ENCODE assay signal across 8 cellular contexts in the genomic region with DNA sequence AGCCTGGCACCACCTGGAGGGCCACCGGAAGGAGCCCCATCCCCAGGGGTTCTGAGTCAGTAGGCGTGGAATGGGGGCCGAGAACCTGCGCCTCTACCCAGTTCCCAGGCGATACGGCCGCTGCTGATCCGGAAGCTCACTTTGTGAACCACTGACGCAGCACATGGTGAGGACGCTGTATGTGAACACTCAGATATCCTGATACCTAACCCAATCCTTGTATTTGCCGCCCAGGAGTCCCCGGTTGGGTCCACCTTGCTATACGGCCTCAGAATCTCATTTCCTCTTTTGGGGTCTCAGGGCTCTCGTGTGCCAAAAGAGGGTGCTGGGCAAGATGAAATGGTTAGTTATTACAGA. TPM values are rescaled to one million over a fixed set of nuclear protein-coding genes. Genes with fewer than 3 reads are reported as not detected.
A peak's percentile ranks its signal among the peaks of the same experiment; 100 is the strongest.
DNase-seq lines count a peak whose midpoint lies in the region; ATAC-seq, FAIRE-seq and TF ChIP-seq lines count a peak whose summit lies in the region.

No MANE protein-coding gene starts in this region.

- TF ChIP-seq EP300 in A549 (IDR thresholded peaks at IDR 0.05) = no peak

- H3K4me1 Mint-ChIP-seq in astrocyte (ENCODE audit: low read depth, unreplicated experiment) = peaks cover 7% of the 10 kb centered on the region

- H3K9ac ChIP-seq in astrocyte (ENCODE audit: low read length) = peak overlapping the region; percentile 75

- POLR2A ChIA-PET in A549 (lab: Yijun Ruan, JAX) = interaction anchor here (1.1 to 1.4 kb wide), 2 partner anchors 9 to 16 kb away, joined by 3 to 5 read pairs; no protein-coding TSS in a partner anchor

- H3K9me3 ChIP-seq in A549 (no peaks in the 10 kb centered on the region), astrocyte (ENCODE audit: insufficient read depth, low read depth, low read length) (no peaks in the 10 kb centered on the region)

- peaks cover 2% of the 10 kb centered on the region for H3K36me3 Mint-ChIP-seq in astrocyte (ENCODE audit: low read depth, unreplicated experiment)

- H3K27me3 Mint-ChIP-seq in astrocyte (ENCODE audit: low read depth, unreplicated experiment) = peaks cover 1% of the 10 kb centered on the region

- no peaks in the 10 kb centered on the region for H3K9me3 Mint-ChIP-seq in astrocyte (ENCODE audit: unreplicated experiment)

- DNase-seq in A549 (ENCODE audit: low read depth in 1 of 2, low spot score in 1 of 2) (no peak), RPMI7951 (ENCODE audit: low read depth) (peak; percentile 70), astrocyte (ENCODE audit: low read depth) (no peak), left kidney (ENCODE audit: low read depth, low spot score) (peak; percentile 49), KBM-7 (no peak)
- DNase-seq in stimulated activated CD8-positive, alpha-beta memory T cell treated with anti-CD3 and anti-CD28 coated beads, Interleukin-12 subunit alpha, Interleukin-12 subunit beta, amount 100 ng/mL, for 1 hour (ENCODE audit: low read depth) = peak; percentile 22

- TF ChIP-seq RAD21 in A549 (conservative IDR thresholded peaks at IDR 0.05 in 1 of 2, IDR thresholded peaks at IDR 0.05 in 1 of 2) = no peak

- peaks cover 31% of the 10 kb centered on the region for H4K20me1 ChIP-seq in astrocyte (ENCODE audit: insufficient read depth, low read length)

- peaks cover 33% of the 10 kb centered on the region for H3K79me2 ChIP-seq in astrocyte (ENCODE audit: insufficient read depth, low read length)

- peak overlapping the region; percentile 14 for H3K27ac Mint-ChIP-seq in astrocyte (ENCODE audit: unreplicated experiment)

- CTCF ChIA-PET in A549 (lab: Yijun Ruan, JAX) = interaction anchor here (0.6 to 4.3 kb wide), 41 partner anchors 7 to 449 kb away, joined by 3 to 54 read pairs (median 4); partner anchors contain the start of genes DSN1 and TGIF2

- H2AFZ ChIP-seq in astrocyte (ENCODE audit: low read depth, low read length) = peak overlapping the region; percentile 98

- H3K36me3 ChIP-seq in astrocyte (ENCODE audit: insufficient read depth, low read length) = peaks cover 15% of the 10 kb centered on the region

- ATAC-seq in A549 (peak; percentile 1 to 8; a peak in 3 of 6 replicates), GM18867 (IDR thresholded peaks at IDR 0.05; ENCODE audit: unreplicated experiment) (peak; percentile 24), HG03064 (IDR thresholded peaks at IDR 0.05; ENCODE audit: low read depth, unreplicated experiment) (peak; percentile 15)

- H3K27me3 ChIP-seq in astrocyte (ENCODE audit: insufficient read depth, low read length) = no peaks in the 10 kb centered on the region

- H3K4me3 Mint-ChIP-seq in astrocyte (ENCODE audit: unreplicated experiment) = peak overlapping the region; percentile 99

- H3K27ac ChIP-seq in A549 (peak overlapping the region; percentile 78 to 82), astrocyte (ENCODE audit: low read depth, low read length) (peak overlapping the region; percentile 53)

- FAIRE-seq in A549 (lab: Jason Lieb, UNC) = no peak
- no peak for FAIRE-seq in astrocyte (lab: Jason Lieb, UNC)

- TF ChIP-seq CTCF in A549 (IDR thresholded peaks at IDR 0.05) (no peak), astrocyte (IDR thresholded peaks at IDR 0.05; ENCODE audit: insufficient read depth, low read depth, low read length) (no peak)

- H3K4me2 ChIP-seq in A549 = peak overlapping the region; percentile 86
- H3K4me2 ChIP-seq in astrocyte (ENCODE audit: low read length) = peak overlapping the region; percentile 84

- TF ChIP-seq POLR2A in A549 (IDR thresholded peaks at IDR 0.05; ENCODE audit: low read length) = no peak

- in situ Hi-C loops in KBM-7 (cut with MboI; ENCODE audit: low pct_unique_long_range_greater_than_20kb, low sequenced_read_pairs) = no loop called here

- peak overlapping the region; percentile 35; the same call in 2 of the 3 replicates for H3K4me3 ChIP-seq in A549
- H3K4me3 ChIP-seq in astrocyte (ENCODE audit: insufficient read depth, low read depth, low read length) = peak overlapping the region; percentile 86

- 52% methylated on average over 14 of the region's 14 CpGs for WGBS in A549 (ENCODE audit: missing lambda C conversion rate)

- peaks cover 22% of the 10 kb centered on the region for H3K4me1 ChIP-seq in A549
- H3K4me1 ChIP-seq in astrocyte (ENCODE audit: insufficient read depth, low read length) = peaks cover 21% of the 10 kb centered on the region

TF ChIP-seq in A549, 52 proteins besides CTCF, POLR2A, EP300 and RAD21:
- TF ChIP-seq CEBPB (IDR thresholded peaks at IDR 0.05) = no peak
- TF ChIP-seq SMC3 (IDR thresholded peaks at IDR 0.05) = no peak
- TF ChIP-seq BCL3 (IDR thresholded peaks at IDR 0.05) = no peak
- TF ChIP-seq, protein P1, sequence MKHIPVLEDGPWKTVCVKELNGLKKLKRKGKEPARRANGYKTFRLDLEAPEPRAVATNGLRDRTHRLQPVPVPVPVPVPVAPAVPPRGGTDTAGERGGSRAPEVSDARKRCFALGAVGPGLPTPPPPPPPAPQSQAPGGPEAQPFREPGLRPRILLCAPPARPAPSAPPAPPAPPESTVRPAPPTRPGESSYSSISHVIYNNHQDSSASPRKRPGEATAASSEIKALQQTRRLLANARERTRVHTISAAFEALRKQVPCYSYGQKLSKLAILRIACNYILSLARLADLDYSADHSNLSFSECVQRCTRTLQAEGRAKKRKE (CRISPR knock-in tag; IDR thresholded peaks at IDR 0.05; ENCODE audit: low read depth) = no peak
- TF ChIP-seq, protein P2, sequence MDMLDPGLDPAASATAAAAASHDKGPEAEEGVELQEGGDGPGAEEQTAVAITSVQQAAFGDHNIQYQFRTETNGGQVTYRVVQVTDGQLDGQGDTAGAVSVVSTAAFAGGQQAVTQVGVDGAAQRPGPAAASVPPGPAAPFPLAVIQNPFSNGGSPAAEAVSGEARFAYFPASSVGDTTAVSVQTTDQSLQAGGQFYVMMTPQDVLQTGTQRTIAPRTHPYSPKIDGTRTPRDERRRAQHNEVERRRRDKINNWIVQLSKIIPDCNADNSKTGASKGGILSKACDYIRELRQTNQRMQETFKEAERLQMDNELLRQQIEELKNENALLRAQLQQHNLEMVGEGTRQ (IDR thresholded peaks at IDR 0.05) = no peak
- TF ChIP-seq HOXB5 (CRISPR knock-in tag; IDR thresholded peaks at IDR 0.05) = no peak
- no peak for TF ChIP-seq SREBF2 (IDR thresholded peaks at IDR 0.05)
- TF ChIP-seq JUN (IDR thresholded peaks at IDR 0.05) = no peak
- no peak for TF ChIP-seq TFCP2L1 (CRISPR knock-in tag; IDR thresholded peaks at IDR 0.05)
- TF ChIP-seq BHLHE40 (IDR thresholded peaks at IDR 0.05; ENCODE audit: low read depth, low read length) = no peak

RNA-seq across cellular contexts. Expression of gene RAB5IF, which starts 0.6 kb away (rescaled TPM):
- polyA plus RNA-seq in A549 (2011; rRNA removed) = 344 and 345 TPM in 2 replicates
- 190 and 214 TPM in 2 replicates for polyA plus RNA-seq in A549 (2012; cell fraction: cytosol; rRNA removed)
- 91.4 and 144 TPM in 2 replicates for polyA plus RNA-seq in A549 (2012; cell fraction: nucleus; rRNA removed)
- 234 to 255 TPM (median 246 TPM) in 3 replicates for polyA plus RNA-seq in A549 (2017; fragmentation: RNase III; extraction: RNeasy Plus Mini Kit Qiagen cat#74134 plus additional on column Dnase treatment)
- polyA minus RNA-seq in A549 (2011; rRNA and poly(A)+ RNA removed) = 80.7 and 107 TPM in 2 replicates
- total RNA-seq in RPMI7951 (2014; rRNA removed; shearing (Covaris generic)) = 227 and 343 TPM in 2 replicates
- total RNA-seq in astrocyte = 105 and 117 TPM in 2 replicates

RNA-seq across cellular contexts. Expression of gene TGIF2, which starts 31.5 kb away (rescaled TPM):
- polyA plus RNA-seq in A549 (2011; rRNA removed) (5.1 and 5.5 TPM in 2 replicates), A549 (2017; fragmentation: RNase III; extraction: RNeasy Plus Mini Kit Qiagen cat#74134 plus additional on column Dnase treatment) (4.0 to 4.9 TPM (median 4.1 TPM) in 3 replicates)
- 5.7 and 10.6 TPM in 2 replicates for polyA plus RNA-seq in A549 (2012; cell fraction: cytosol; rRNA removed)
- polyA plus RNA-seq in A549 (2012; cell fraction: nucleus; rRNA removed) = 5.8 and 7.6 TPM in 2 replicates
- 4.2 and 5.7 TPM in 2 replicates for polyA minus RNA-seq in A549 (2011; rRNA and poly(A)+ RNA removed)
- total RNA-seq in RPMI7951 (2014; rRNA removed; shearing (Covaris generic)) = 14.6 and 18.3 TPM in 2 replicates
- total RNA-seq in astrocyte = 24.4 and 27.8 TPM in 2 replicates

RNA-seq across cellular contexts. Expression of gene SLA2, which starts 41.1 kb away (rescaled TPM):
- polyA plus RNA-seq in A549 (2011; rRNA removed) (0.04 and 0.06 TPM in 2 replicates), A549 (2017; fragmentation: RNase III; extraction: RNeasy Plus Mini Kit Qiagen cat#74134 plus additional on column Dnase treatment) (0.03 TPM in 1 of 3 replicates, not detected in the others)
- 0.01 and 0.05 TPM in 2 replicates for polyA plus RNA-seq in A549 (2012; cell fraction: cytosol; rRNA removed)
- 0.04 and 0.08 TPM in 2 replicates for polyA plus RNA-seq in A549 (2012; cell fraction: nucleus; rRNA removed)
- polyA minus RNA-seq in A549 (2011; rRNA and poly(A)+ RNA removed) = not detected in 2 replicates
- total RNA-seq in RPMI7951 (2014; rRNA removed; shearing (Covaris generic)) = not detected in 2 replicates
- 0.14 TPM in 1 of 2 replicates, not detected in the other for total RNA-seq in astrocyte

Comparison
In these comparisons a context has a peak if more than half of its experiments do, and no peak if none do; other contexts are left out.
1. DNase-seq: peak in RPMI7951 (single experiment), left kidney (single experiment) and stimulated activated CD8-positive, alpha-beta memory T cell treated with anti-CD3 and anti-CD28 coated beads, Interleukin-12 subunit alpha, Interleukin-12 subunit beta, amount 100 ng/mL, for 1 hour (single experiment); none in A549 (0 of 2), astrocyte (single experiment) and KBM-7 (single experiment).
2. Peak in every context shown above with its lines, with median percentiles within 50 percentile points of each other: ATAC-seq.